2 cellular contexts compared by ENCODE assay signal in the genomic region with DNA sequence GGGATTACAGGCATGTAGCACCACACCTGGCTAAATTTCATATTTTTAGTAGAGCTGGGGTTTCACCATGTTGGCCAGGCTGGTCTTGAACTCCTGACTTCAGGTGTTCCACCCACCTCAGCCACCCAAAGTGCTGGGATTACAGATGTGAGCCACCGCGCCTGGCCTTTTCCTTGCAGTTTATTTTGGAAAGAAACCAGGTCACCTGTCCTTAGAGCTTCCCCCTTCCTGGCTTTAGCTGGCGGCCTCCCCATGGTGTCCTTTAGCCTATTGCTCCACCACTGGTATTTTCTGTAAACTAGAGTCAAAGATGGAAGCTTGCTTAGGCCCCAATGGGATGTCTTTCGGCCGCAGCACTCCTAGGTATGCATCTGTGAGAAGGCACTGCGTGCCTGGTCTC.
TF ChIP-seq lines count a peak whose summit lies in the region.

No MANE protein-coding gene starts in this region.

TF ChIP-seq in GM23338, 12 proteins besides CTCF, POLR2A, EP300 and RAD21 (continued from another document):
- TF ChIP-seq POLR2AphosphoS5 (IDR thresholded peaks at IDR 0.05; ENCODE audit: low read depth), result no peak
- TF ChIP-seq ZNF331 (CRISPR knock-in tag; IDR thresholded peaks at IDR 0.05; ENCODE audit: low read depth), result no peak
- TF ChIP-seq EZH2phosphoT487 (IDR thresholded peaks at IDR 0.05; ENCODE audit: unreplicated experiment), result no peak
- TF ChIP-seq ZNF114 (CRISPR knock-in tag; IDR thresholded peaks at IDR 0.05), result no peak

TF ChIP-seq in HEK293, 187 proteins besides CTCF, POLR2A, EP300 and RAD21 (continued from another document):
- no peak for TF ChIP-seq ATF2 (tag by site-specific recombination; IDR thresholded peaks at IDR 0.05; ENCODE audit: low read depth)
- TF ChIP-seq PRDM1 (tag by site-specific recombination; IDR thresholded peaks at IDR 0.05), result no peak
- TF ChIP-seq, protein P1, sequence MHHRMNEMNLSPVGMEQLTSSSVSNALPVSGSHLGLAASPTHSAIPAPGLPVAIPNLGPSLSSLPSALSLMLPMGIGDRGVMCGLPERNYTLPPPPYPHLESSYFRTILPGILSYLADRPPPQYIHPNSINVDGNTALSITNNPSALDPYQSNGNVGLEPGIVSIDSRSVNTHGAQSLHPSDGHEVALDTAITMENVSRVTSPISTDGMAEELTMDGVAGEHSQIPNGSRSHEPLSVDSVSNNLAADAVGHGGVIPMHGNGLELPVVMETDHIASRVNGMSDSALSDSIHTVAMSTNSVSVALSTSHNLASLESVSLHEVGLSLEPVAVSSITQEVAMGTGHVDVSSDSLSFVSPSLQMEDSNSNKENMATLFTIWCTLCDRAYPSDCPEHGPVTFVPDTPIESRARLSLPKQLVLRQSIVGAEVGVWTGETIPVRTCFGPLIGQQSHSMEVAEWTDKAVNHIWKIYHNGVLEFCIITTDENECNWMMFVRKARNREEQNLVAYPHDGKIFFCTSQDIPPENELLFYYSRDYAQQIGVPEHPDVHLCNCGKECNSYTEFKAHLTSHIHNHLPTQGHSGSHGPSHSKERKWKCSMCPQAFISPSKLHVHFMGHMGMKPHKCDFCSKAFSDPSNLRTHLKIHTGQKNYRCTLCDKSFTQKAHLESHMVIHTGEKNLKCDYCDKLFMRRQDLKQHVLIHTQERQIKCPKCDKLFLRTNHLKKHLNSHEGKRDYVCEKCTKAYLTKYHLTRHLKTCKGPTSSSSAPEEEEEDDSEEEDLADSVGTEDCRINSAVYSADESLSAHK (tag by site-specific recombination; IDR thresholded peaks at IDR 0.05), result no peak
- no peak for TF ChIP-seq ZNF302 (tag by site-specific recombination; IDR thresholded peaks at IDR 0.05; ENCODE audit: low read depth)
- no peak for TF ChIP-seq ZIC2 (tag by site-specific recombination; IDR thresholded peaks at IDR 0.05)
- TF ChIP-seq ZNF155 (tag by site-specific recombination; IDR thresholded peaks at IDR 0.05), result no peak
- TF ChIP-seq ZNF473 (tag by site-specific recombination; IDR thresholded peaks at IDR 0.05), result no peak
